8 cellular contexts compared by ENCODE assay signal in genomic region chr5:136212252-136212721, GRCh38. TPM values are rescaled to one million over a fixed set of nuclear protein-coding genes. Genes with fewer than 3 reads are reported as not detected.
DNase-seq lines count a peak whose midpoint lies in the region; ATAC-seq lines count a peak whose summit lies in the region.

No MANE protein-coding gene starts in this region.

- DNase-seq in activated T-cell treated with anti-CD3 and anti-CD28 coated beads for 1 hour (ENCODE audit: low read depth) (peak; percentile 18), activated T-cell treated with anti-CD3 and anti-CD28 coated beads for 4 hours (no peak), SK-MEL-5 (ENCODE audit: low read depth, low spot score) (peak; percentile 61), astrocyte of the hippocampus (ENCODE audit: low read depth, low spot score) (peak; percentile 68), iPS-NIHi7 (ENCODE audit: extremely low spot score) (peak; percentile 82), foreskin melanocyte (no peak)
- peak; percentile 40 to 49 for DNase-seq in stimulated activated CD4-positive, alpha-beta T cell treated with anti-CD3 and anti-CD28 coated beads, Interleukin-2, amount 100 ng/mL, for 48 hours

- ATAC-seq in HG03342 (IDR thresholded peaks at IDR 0.05; ENCODE audit: unreplicated experiment) = peak; percentile 70

- in situ Hi-C loops in SK-MEL-5 (cut with HindIII; ENCODE audit: low pct_unique_long_range_greater_than_20kb, low sequenced_read_pairs) = no loop called here

RNA-seq across cellular contexts. Expression of gene SMIM32, which starts 19.3 kb away (rescaled TPM):
- not detected in 2 replicates for total RNA-seq in SK-MEL-5 (2014; rRNA removed; shearing (Covaris generic))
- not detected in 2 replicates for polyA plus RNA-seq in SK-MEL-5 (2015; cell fraction: cytosol; rRNA removed)
- polyA plus RNA-seq in SK-MEL-5 (2015; cell fraction: nucleus; rRNA removed) = not detected in 2 replicates

Comparison
In these comparisons a context has a peak if more than half of its experiments do, and no peak if none do; other contexts are left out.
1. DNase-seq: peak in activated T-cell treated with anti-CD3 and anti-CD28 coated beads for 1 hour (single experiment), SK-MEL-5 (single experiment), astrocyte of the hippocampus (single experiment), iPS-NIHi7 (single experiment) and stimulated activated CD4-positive, alpha-beta T cell treated with anti-CD3 and anti-CD28 coated beads, Interleukin-2, amount 100 ng/mL, for 48 hours (2 of 2); none in activated T-cell treated with anti-CD3 and anti-CD28 coated beads for 4 hours (single experiment) and foreskin melanocyte (single experiment).